Comparison of ENCODE assay signal across 8 cellular contexts in genomic region chr13:21670883-21671792, GRCh38. TPM values are rescaled to one million over a fixed set of nuclear protein-coding genes. Genes with fewer than 3 reads are reported as not detected.
A peak's percentile ranks its signal among the peaks of the same experiment; 100 is the strongest.
DNase-seq lines count a peak whose midpoint lies in the region; ATAC-seq and TF ChIP-seq lines count a peak whose summit lies in the region.

TSS of gene FGF9 (plus strand) at chr13:21671073. CDS start at chr13:21671913, 840 bp downstream.

- H3K27me3 ChIP-seq in AG04450 (ENCODE audit: control insufficient read depth, insufficient read depth, low read length): peaks cover 48% of the 10 kb centered on the region

- intact Hi-C loops in activated B cell treated with CpG ODN at 0.5 μM for 24 hours (cut with micrococcal nuclease): loop anchor here (1.0 to 10.0 kb wide), 10 partner anchors 33 to 1716 kb away; partner anchors contain the start of genes CRYL1, LATS2, MICU2 and ZDHHC20
- intact Hi-C loops in left colon (cut with DNase I, micrococcal nuclease): no loop called here

- POLR2A ChIA-PET in AG04450 (lab: Yijun Ruan, JAX): interaction anchor here (0.6 kb wide), 1 partner anchor 27 kb away, joined by 3 read pairs; no protein-coding TSS in a partner anchor
- POLR2A ChIA-PET in activated B cell treated with CpG ODN at 0.5 μM for 24 hours (lab: Charles Lee): interaction anchor here (1.4 to 5.0 kb wide), 3 partner anchors 33 to 494 kb away, joined by 4 to 40 read pairs (median 5); partner anchors contain the start of gene MICU2

- ATAC-seq in GM18519 (IDR thresholded peaks at IDR 0.05; ENCODE audit: low FRiP score, unreplicated experiment) (peak; percentile 73), HG02981 (IDR thresholded peaks at IDR 0.05; ENCODE audit: unreplicated experiment) (peak; percentile 82), activated B cell treated with CpG ODN at 0.5 μM for 24 hours (ENCODE audit: low read depth) (peak; percentile 77), left colon (peak; percentile 84)

- 0 out of 2 replicates have a peak, but pooled peaks have one; percentile 10 for TF ChIP-seq CTCF in AG04450 (IDR thresholded peaks at IDR 0.05; ENCODE audit: low read depth, low read length)
- TF ChIP-seq CTCF in activated B cell treated with CpG ODN at 0.5 μM for 24 hours (IDR thresholded peaks at IDR 0.05): no peak
- TF ChIP-seq CTCF in chondrocyte (IDR thresholded peaks at IDR 0.05): no peak

- CTCF ChIA-PET in AG04450 (lab: Charles Lee): interaction anchor here (3.2 kb wide), 1 partner anchor 33 kb away, joined by 10 read pairs; no protein-coding TSS in a partner anchor
- CTCF ChIA-PET in activated B cell treated with CpG ODN at 0.5 μM for 24 hours (lab: Charles Lee): interaction anchor here (2.1 kb wide), 1 partner anchor 33 kb away, joined by 19 read pairs; no protein-coding TSS in a partner anchor

- H3K4me3 ChIP-seq in AG04450 (ENCODE audit: low read depth, low read length): peak within 1 kb of the TSS; percentile 61

- H3K27ac ChIP-seq in AG04450 (ENCODE audit: low read depth, low read length): no peak within 1 kb of the TSS

- H3K9me3 Mint-ChIP-seq in activated B cell treated with CpG ODN at 0.5 μM for 24 hours (no peaks in the 10 kb centered on the region), chondrocyte (ENCODE audit: low read depth) (no peaks in the 10 kb centered on the region)

- no peaks in the 10 kb centered on the region for H3K36me3 Mint-ChIP-seq in activated B cell treated with CpG ODN at 0.5 μM for 24 hours (ENCODE audit: low read depth)
- H3K36me3 Mint-ChIP-seq in chondrocyte (ENCODE audit: low read depth): no peaks in the 10 kb centered on the region

- H3K4me1 Mint-ChIP-seq in activated B cell treated with CpG ODN at 0.5 μM for 24 hours: peaks cover 48% of the 10 kb centered on the region
- H3K4me1 Mint-ChIP-seq in chondrocyte (ENCODE audit: low read depth): peaks cover 49% of the 10 kb centered on the region

- DNase-seq in AG04450 (ENCODE audit: low read depth, low spot score): no peak
- peak; percentile 67 for DNase-seq in NCI-H2196 treated with DMSO at 0.1 percent for 48 hours (lab: John Stamatoyannopoulos, UW; ENCODE audit: unreplicated experiment)
- peak; percentile 76 for DNase-seq in activated B cell treated with CpG ODN at 0.5 μM for 24 hours
- no peak for DNase-seq in chondrocyte (ENCODE audit: low spot score)
- peak; percentile 74 to 86 for DNase-seq in left colon
- DNase-seq in stimulated activated CD4-positive, alpha-beta T cell treated with anti-CD3 and anti-CD28 coated beads, Interleukin-2, amount 100 ng/mL, for 24 hours: peak; percentile 76 to 80

- H3K9me3 ChIP-seq in AG04450 (ENCODE audit: control insufficient read depth, insufficient read depth, low read length): no peaks in the 10 kb centered on the region; the same call in 1 of the 2 replicates

- peak within 1 kb of the TSS; percentile 61 for H3K27ac Mint-ChIP-seq in activated B cell treated with CpG ODN at 0.5 μM for 24 hours
- peak within 1 kb of the TSS; percentile 28 for H3K27ac Mint-ChIP-seq in chondrocyte (ENCODE audit: unreplicated experiment)

- H3K4me3 Mint-ChIP-seq in activated B cell treated with CpG ODN at 0.5 μM for 24 hours: peak within 1 kb of the TSS; percentile 85
- peak within 1 kb of the TSS; percentile 84 for H3K4me3 Mint-ChIP-seq in chondrocyte (ENCODE audit: unreplicated experiment)

- H3K27me3 Mint-ChIP-seq in activated B cell treated with CpG ODN at 0.5 μM for 24 hours (peaks cover 44% of the 10 kb centered on the region), chondrocyte (ENCODE audit: low read depth) (peaks cover 38% of the 10 kb centered on the region)

RNA-seq across cellular contexts. Expression of gene FGF9, which starts in this region (rescaled TPM):
- polyA plus RNA-seq in AG04450 (2011; rRNA removed): 0.12 and 0.26 TPM in 2 replicates
- 0.23 and 0.48 TPM in 2 replicates for polyA minus RNA-seq in AG04450 (2011; rRNA and poly(A)+ RNA removed)
- total RNA-seq in activated B cell treated with CpG ODN at 0.5 μM for 24 hours (0.22 and 0.49 TPM in 2 replicates), chondrocyte (0.90 to 1.1 TPM (median 1.0 TPM) in 3 replicates), left colon (1 to 10 TPM in 1 of 2 donors, under 1 TPM in 1; 0.61 to 4.5 TPM)

Comparison
In these comparisons a context has a peak if more than half of its experiments do, and no peak if none do; other contexts are left out.
1. Peak in DNase-seq and ATAC-seq in activated B cell treated with CpG ODN at 0.5 μM for 24 hours; RNA of the gene not detected or under 1 TPM.
2. DNase-seq: peak in NCI-H2196 treated with DMSO at 0.1 percent for 48 hours (single experiment), left colon (2 of 2) and stimulated activated CD4-positive, alpha-beta T cell treated with anti-CD3 and anti-CD28 coated beads, Interleukin-2, amount 100 ng/mL, for 24 hours (2 of 2); none in AG04450 (single experiment) and chondrocyte (single experiment).
3. Peak in every context shown above with its lines, with median percentiles within 50 percentile points of each other: ATAC-seq.